Comparison of ENCODE assay signal across 21 cellular contexts in genomic region chr12:39224971-39225370, GRCh38.
"Had no signal": no experiment of that assay in that cellular context is flagged by ENCODE, and none has a peak within 500 bp of the region (broad histone marks: within the 10 kb centered on the region; RNA-seq: fewer than 3 reads in every experiment).

No MANE protein-coding gene starts in this region.

- H3K27ac Mint-ChIP-seq: dendritic cell treated with granulocyte-macrophage colony-stimulating factor and Interleukin-4, amounts not matched to agents 40 ng/mL and 50 ng/mL, for 4 days; effector memory CD8-positive, alpha-beta T cell; endodermal cell; memory B cell; mesothelial cell of epicardium; naive B cell had no signal

- H3K4me1 Mint-ChIP-seq: endodermal cell, memory B cell, naive B cell had no signal

- DNase-seq: colonic mucosa; cortex of kidney; effector CD8-positive, alpha-beta T cell; effector memory CD8-positive, alpha-beta T cell; endodermal cell; foreskin fibroblast; foreskin melanocyte; gastrocnemius medialis; glutamatergic neuron; heart right ventricle; hippocampal formation; left cardiac atrium; left lung; left ventricle myocardium superior; lower lobe of right lung; mucosa of descending colon; naive B cell had no signal

- H3K27me3 Mint-ChIP-seq: dendritic cell treated with granulocyte-macrophage colony-stimulating factor and Interleukin-4, amounts not matched to agents 40 ng/mL and 50 ng/mL, for 4 days; naive B cell had no signal

- H3K36me3 ChIP-seq: colonic mucosa, esophagus muscularis mucosa, gastrocnemius medialis, heart right ventricle, left lung, lower lobe of right lung had no signal

- H3K4me3 ChIP-seq: colonic mucosa, esophagus muscularis mucosa, gastrocnemius medialis, heart right ventricle, left lung, lower lobe of right lung, mucosa of descending colon had no signal

- H3K9me3 ChIP-seq: colonic mucosa, gastrocnemius medialis, lower lobe of right lung, mucosa of descending colon had no signal

- H3K36me3 Mint-ChIP-seq: memory B cell, mesothelial cell of epicardium, naive B cell had no signal

- ATAC-seq: effector memory CD8-positive, alpha-beta T cell; gastrocnemius medialis; heart right ventricle; left lung; left ventricle myocardium superior; lower lobe of right lung; mucosa of descending colon had no signal

- H3K4me1 ChIP-seq: colonic mucosa, esophagus muscularis mucosa, gastrocnemius medialis, heart right ventricle, left lung, lower lobe of right lung had no signal

- H3K4me3 Mint-ChIP-seq: dendritic cell treated with granulocyte-macrophage colony-stimulating factor and Interleukin-4, amounts not matched to agents 40 ng/mL and 50 ng/mL, for 4 days; effector memory CD8-positive, alpha-beta T cell; endodermal cell; memory B cell; mesothelial cell of epicardium; naive B cell had no signal

- H3K27me3 ChIP-seq: colonic mucosa, esophagus muscularis mucosa, gastrocnemius medialis, left lung had no signal

- H3K27ac ChIP-seq: colonic mucosa, esophagus muscularis mucosa, gastrocnemius medialis, heart right ventricle, left lung, lower lobe of right lung had no signal
